In the genomic region with DNA sequence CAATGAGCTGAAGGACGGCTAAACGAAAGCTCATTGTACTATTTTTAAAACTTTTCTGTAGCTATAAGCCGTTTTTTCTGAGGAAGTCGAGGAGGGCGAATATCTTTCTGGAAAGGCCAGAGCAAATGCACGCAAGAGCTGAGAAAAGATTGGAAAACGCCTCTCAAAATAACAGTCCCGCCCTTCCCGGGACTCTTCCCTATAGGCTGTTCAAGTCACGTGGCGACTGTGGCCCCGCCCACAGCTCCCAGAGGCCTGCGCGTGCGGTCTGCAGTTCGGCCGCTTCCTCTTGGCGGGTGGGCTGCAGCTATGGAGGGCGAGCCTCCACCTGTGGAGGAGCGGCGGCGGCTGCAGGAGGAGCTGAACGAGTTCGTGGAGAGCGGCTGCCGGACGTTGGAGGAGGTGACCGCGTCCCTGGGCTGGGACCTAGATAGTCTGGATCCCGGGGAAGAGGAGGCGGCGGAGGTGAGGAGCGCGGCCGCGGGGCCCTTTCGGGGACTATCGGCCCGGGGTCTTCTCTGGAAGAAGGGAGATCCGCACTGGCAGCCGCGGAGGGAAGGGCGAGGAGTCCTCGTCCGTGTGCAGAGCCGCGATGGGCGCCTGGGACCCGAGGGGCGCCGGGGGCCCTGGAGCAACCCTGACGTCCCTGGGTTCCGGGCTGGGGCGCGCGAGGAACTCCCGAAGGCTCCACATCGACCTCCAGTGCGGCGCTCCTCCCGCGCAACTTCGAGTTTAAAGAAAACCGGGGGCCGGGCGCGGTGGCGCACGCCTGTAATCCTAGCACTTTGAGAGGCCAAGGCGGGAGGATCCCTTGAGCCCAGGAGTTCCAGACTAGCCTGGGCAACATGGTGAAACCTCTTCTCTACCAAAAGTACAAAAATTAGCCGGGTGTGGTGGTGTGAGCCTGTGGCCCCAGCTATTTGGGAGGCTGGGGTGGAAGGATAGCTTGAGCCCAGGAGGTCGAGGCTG, we compare ENCODE assay signal across 1 cellular context.
TF ChIP-seq lines count a peak whose summit lies in the region.

A gene with protein sequence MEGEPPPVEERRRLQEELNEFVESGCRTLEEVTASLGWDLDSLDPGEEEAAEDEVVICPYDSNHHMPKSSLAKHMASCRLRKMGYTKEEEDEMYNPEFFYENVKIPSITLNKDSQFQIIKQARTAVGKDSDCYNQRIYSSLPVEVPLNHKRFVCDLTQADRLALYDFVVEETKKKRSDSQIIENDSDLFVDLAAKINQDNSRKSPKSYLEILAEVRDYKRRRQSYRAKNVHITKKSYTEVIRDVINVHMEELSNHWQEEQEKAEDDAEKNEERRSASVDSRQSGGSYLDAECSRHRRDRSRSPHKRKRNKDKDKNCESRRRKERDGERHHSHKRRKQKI (plus strand): TSS at position 250 of the 969 bp plus-strand sequence. CDS start 60 bp downstream, at position 310.

TF ChIP-seq in K562, 482 proteins besides CTCF, POLR2A, EP300 and RAD21 (continued from another document and continues in another):
- TF ChIP-seq, protein P1, sequence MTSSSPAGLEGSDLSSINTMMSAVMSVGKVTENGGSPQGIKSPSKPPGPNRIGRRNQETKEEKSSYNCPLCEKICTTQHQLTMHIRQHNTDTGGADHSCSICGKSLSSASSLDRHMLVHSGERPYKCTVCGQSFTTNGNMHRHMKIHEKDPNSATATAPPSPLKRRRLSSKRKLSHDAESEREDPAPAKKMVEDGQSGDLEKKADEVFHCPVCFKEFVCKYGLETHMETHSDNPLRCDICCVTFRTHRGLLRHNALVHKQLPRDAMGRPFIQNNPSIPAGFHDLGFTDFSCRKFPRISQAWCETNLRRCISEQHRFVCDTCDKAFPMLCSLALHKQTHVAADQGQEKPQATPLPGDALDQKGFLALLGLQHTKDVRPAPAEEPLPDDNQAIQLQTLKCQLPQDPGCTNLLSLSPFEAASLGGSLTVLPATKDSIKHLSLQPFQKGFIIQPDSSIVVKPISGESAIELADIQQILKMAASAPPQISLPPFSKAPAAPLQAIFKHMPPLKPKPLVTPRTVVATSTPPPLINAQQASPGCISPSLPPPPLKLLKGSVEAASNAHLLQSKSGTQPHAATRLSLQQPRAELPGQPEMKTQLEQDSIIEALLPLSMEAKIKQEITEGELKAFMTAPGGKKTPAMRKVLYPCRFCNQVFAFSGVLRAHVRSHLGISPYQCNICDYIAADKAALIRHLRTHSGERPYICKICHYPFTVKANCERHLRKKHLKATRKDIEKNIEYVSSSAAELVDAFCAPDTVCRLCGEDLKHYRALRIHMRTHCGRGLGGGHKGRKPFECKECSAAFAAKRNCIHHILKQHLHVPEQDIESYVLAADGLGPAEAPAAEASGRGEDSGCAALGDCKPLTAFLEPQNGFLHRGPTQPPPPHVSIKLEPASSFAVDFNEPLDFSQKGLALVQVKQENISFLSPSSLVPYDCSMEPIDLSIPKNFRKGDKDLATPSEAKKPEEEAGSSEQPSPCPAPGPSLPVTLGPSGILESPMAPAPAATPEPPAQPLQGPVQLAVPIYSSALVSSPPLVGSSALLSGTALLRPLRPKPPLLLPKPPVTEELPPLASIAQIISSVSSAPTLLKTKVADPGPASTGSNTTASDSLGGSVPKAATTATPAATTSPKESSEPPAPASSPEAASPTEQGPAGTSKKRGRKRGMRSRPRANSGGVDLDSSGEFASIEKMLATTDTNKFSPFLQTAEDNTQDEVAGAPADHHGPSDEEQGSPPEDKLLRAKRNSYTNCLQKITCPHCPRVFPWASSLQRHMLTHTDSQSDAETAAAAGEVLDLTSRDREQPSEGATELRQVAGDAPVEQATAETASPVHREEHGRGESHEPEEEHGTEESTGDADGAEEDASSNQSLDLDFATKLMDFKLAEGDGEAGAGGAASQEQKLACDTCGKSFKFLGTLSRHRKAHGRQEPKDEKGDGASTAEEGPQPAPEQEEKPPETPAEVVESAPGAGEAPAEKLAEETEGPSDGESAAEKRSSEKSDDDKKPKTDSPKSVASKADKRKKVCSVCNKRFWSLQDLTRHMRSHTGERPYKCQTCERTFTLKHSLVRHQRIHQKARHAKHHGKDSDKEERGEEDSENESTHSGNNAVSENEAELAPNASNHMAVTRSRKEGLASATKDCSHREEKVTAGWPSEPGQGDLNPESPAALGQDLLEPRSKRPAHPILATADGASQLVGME (CRISPR knock-in tag; IDR thresholded peaks at IDR 0.05), result 0 out of 2 replicates have a peak, but pooled peaks have one; percentile 33
- TF ChIP-seq, protein P2, sequence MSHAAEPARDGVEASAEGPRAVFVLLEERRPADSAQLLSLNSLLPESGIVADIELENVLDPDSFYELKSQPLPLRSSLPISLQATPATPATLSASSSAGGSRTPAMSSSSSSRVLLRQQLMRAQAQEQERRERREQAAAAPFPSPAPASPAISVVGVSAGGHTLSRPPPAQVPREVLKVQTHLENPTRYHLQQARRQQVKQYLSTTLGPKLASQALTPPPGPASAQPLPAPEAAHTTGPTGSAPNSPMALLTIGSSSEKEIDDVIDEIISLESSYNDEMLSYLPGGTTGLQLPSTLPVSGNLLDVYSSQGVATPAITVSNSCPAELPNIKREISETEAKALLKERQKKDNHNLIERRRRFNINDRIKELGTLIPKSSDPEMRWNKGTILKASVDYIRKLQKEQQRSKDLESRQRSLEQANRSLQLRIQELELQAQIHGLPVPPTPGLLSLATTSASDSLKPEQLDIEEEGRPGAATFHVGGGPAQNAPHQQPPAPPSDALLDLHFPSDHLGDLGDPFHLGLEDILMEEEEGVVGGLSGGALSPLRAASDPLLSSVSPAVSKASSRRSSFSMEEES (CRISPR knock-in tag; IDR thresholded peaks at IDR 0.05), result peak; percentile 96
- TF ChIP-seq RAD51 (IDR thresholded peaks at IDR 0.05; ENCODE audit: borderline replicate concordance, low read depth), result peak; percentile 96
- TF ChIP-seq ZNF57 (CRISPR knock-in tag; IDR thresholded peaks at IDR 0.05), result no peak
- TF ChIP-seq, protein P3, sequence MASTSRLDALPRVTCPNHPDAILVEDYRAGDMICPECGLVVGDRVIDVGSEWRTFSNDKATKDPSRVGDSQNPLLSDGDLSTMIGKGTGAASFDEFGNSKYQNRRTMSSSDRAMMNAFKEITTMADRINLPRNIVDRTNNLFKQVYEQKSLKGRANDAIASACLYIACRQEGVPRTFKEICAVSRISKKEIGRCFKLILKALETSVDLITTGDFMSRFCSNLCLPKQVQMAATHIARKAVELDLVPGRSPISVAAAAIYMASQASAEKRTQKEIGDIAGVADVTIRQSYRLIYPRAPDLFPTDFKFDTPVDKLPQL (IDR thresholded peaks at IDR 0.05; ENCODE audit: extremely low read depth, insufficient read length), result peak; percentile 25
- TF ChIP-seq, protein P4, sequence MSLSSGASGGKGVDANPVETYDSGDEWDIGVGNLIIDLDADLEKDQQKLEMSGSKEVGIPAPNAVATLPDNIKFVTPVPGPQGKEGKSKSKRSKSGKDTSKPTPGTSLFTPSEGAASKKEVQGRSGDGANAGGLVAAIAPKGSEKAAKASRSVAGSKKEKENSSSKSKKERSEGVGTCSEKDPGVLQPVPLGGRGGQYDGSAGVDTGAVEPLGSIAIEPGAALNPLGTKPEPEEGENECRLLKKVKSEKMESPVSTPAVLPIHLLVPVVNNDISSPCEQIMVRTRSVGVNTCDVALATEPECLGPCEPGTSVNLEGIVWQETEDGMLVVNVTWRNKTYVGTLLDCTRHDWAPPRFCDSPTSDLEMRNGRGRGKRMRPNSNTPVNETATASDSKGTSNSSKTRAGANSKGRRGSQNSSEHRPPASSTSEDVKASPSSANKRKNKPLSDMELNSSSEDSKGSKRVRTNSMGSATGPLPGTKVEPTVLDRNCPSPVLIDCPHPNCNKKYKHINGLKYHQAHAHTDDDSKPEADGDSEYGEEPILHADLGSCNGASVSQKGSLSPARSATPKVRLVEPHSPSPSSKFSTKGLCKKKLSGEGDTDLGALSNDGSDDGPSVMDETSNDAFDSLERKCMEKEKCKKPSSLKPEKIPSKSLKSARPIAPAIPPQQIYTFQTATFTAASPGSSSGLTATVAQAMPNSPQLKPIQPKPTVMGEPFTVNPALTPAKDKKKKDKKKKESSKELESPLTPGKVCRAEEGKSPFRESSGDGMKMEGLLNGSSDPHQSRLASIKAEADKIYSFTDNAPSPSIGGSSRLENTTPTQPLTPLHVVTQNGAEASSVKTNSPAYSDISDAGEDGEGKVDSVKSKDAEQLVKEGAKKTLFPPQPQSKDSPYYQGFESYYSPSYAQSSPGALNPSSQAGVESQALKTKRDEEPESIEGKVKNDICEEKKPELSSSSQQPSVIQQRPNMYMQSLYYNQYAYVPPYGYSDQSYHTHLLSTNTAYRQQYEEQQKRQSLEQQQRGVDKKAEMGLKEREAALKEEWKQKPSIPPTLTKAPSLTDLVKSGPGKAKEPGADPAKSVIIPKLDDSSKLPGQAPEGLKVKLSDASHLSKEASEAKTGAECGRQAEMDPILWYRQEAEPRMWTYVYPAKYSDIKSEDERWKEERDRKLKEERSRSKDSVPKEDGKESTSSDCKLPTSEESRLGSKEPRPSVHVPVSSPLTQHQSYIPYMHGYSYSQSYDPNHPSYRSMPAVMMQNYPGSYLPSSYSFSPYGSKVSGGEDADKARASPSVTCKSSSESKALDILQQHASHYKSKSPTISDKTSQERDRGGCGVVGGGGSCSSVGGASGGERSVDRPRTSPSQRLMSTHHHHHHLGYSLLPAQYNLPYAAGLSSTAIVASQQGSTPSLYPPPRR (CRISPR knock-in tag; IDR thresholded peaks at IDR 0.05; ENCODE audit: borderline replicate concordance), result no peak
- peak; percentile 79 for TF ChIP-seq FOS (IDR thresholded peaks at IDR 0.05; ENCODE audit: extremely low read depth, insufficient read length)
- TF ChIP-seq, protein P5, sequence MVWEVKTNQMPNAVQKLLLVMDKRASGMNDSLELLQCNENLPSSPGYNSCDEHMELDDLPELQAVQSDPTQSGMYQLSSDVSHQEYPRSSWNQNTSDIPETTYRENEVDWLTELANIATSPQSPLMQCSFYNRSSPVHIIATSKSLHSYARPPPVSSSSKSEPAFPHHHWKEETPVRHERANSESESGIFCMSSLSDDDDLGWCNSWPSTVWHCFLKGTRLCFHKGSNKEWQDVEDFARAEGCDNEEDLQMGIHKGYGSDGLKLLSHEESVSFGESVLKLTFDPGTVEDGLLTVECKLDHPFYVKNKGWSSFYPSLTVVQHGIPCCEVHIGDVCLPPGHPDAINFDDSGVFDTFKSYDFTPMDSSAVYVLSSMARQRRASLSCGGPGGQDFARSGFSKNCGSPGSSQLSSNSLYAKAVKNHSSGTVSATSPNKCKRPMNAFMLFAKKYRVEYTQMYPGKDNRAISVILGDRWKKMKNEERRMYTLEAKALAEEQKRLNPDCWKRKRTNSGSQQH (CRISPR knock-in tag; IDR thresholded peaks at IDR 0.05), result no peak
- no peak; the same call in 1 of the 2 replicates for TF ChIP-seq MTA3 (IDR thresholded peaks at IDR 0.05; ENCODE audit: borderline replicate concordance)
- peak; percentile 94 for TF ChIP-seq TOE1 (IDR thresholded peaks at IDR 0.05; ENCODE audit: borderline replicate concordance)
- TF ChIP-seq TOE1 (CRISPR knock-in tag; IDR thresholded peaks at IDR 0.05; ENCODE audit: borderline replicate concordance, low read depth), result no peak
- TF ChIP-seq, protein P6, sequence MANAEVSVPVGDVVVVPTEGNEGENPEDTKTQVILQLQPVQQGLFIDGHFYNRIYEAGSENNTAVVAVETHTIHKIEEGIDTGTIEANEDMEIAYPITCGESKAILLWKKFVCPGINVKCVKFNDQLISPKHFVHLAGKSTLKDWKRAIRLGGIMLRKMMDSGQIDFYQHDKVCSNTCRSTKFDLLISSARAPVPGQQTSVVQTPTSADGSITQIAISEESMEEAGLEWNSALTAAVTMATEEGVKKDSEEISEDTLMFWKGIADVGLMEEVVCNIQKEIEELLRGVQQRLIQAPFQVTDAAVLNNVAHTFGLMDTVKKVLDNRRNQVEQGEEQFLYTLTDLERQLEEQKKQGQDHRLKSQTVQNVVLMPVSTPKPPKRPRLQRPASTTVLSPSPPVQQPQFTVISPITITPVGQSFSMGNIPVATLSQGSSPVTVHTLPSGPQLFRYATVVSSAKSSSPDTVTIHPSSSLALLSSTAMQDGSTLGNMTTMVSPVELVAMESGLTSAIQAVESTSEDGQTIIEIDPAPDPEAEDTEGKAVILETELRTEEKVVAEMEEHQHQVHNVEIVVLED (CRISPR knock-in tag; IDR thresholded peaks at IDR 0.05), result no peak
- TF ChIP-seq, protein P7, sequence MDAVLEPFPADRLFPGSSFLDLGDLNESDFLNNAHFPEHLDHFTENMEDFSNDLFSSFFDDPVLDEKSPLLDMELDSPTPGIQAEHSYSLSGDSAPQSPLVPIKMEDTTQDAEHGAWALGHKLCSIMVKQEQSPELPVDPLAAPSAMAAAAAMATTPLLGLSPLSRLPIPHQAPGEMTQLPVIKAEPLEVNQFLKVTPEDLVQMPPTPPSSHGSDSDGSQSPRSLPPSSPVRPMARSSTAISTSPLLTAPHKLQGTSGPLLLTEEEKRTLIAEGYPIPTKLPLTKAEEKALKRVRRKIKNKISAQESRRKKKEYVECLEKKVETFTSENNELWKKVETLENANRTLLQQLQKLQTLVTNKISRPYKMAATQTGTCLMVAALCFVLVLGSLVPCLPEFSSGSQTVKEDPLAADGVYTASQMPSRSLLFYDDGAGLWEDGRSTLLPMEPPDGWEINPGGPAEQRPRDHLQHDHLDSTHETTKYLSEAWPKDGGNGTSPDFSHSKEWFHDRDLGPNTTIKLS (IDR thresholded peaks at IDR 0.05; ENCODE audit: borderline replicate concordance, low read depth), result peak; percentile 32; the same call in 1 of the 2 replicates
- peak; percentile 80 for TF ChIP-seq L3MBTL2 (IDR thresholded peaks at IDR 0.05)
- TF ChIP-seq, protein P8, sequence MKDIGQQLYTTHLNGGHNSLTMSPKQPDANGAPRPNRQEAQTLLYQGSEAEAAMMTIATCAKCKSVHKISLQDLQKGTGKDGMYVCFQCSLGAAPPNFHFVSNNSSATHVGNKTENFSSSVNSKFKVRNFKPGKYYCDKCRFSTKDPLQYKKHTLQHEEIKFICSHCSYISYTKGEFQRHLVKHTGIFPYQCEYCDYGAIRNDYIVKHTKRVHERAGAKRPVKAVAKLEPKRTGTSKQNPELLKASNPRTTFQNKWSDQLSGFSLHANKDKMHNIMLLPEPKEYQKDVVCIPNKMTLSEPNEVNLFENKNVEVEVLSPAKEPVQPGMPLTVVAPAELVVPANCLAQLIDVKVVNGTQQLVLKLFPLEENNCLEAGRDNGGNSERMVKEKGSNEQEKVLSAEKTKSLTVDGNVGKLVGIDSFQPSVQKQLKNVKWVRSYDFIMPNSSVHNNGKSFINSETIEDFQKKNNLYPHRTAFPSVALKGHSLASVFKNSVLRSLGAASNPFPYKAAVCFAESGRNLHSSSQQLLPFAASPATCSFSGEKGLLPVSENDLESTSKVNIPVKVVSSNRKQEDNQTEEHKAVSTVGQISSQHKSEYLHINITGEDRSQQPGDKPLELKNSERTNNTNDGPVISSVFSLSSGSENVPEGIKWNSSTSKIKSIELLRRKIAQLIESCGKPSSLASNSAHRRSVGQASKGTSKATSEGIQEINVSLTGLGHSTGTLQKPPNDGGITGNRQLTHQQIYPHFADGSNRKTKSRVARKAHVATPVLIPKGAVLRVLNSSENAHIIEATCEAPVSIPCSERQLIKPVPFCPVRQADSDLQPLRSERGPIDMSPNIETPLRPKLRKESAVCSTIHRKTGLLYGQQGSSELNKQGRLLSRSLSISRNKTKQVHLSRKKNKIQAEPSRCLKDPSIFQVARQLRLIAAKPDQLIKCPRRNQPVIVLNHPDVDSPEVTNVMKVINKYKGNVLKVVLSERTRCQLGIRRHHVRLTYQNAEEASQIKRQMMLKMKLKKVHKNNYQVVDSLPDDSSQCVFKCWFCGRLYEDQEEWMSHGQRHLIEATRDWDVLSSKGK (CRISPR knock-in tag; IDR thresholded peaks at IDR 0.05), result no peak
- TF ChIP-seq, protein P9, sequence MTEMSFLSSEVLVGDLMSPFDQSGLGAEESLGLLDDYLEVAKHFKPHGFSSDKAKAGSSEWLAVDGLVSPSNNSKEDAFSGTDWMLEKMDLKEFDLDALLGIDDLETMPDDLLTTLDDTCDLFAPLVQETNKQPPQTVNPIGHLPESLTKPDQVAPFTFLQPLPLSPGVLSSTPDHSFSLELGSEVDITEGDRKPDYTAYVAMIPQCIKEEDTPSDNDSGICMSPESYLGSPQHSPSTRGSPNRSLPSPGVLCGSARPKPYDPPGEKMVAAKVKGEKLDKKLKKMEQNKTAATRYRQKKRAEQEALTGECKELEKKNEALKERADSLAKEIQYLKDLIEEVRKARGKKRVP (CRISPR knock-in tag; IDR thresholded peaks at IDR 0.05), result no peak
- TF ChIP-seq ESRRA (IDR thresholded peaks at IDR 0.05; ENCODE audit: borderline replicate concordance, low read depth), result peak; percentile 66; the same call in 1 of the 2 replicates
- peak; percentile 79; the same call in 1 of the 2 replicates for TF ChIP-seq PHB (CRISPR knock-in tag; IDR thresholded peaks at IDR 0.05)
